In genomic region chr15:77851696-77852095, GRCh38 we compare ENCODE assay signal across 19 cellular contexts.
DNase-seq lines count a peak whose midpoint lies in the region; ATAC-seq, FAIRE-seq and TF ChIP-seq lines count a peak whose summit lies in the region.
"Had no signal": no experiment of that assay in that cellular context is flagged by ENCODE, and none has a peak within 500 bp of the region (broad histone marks: within the 10 kb centered on the region; RNA-seq: fewer than 3 reads in every experiment).

No MANE protein-coding gene starts in this region.

- CTCF ChIA-PET in A549 (lab: Yijun Ruan, JAX) = interaction anchor here (0.8 to 2.2 kb wide), 5 partner anchors 19 to 309 kb away, joined by 3 to 8 read pairs (median 6); no protein-coding TSS in a partner anchor

- no peak overlapping the region for H3K27ac ChIP-seq in A549
- peak overlapping the region; percentile 50 for H3K27ac ChIP-seq in OCI-LY3 (ENCODE audit: low read length)
- H3K27ac ChIP-seq in brain microvascular endothelial cell = no peak overlapping the region
- H3K27ac ChIP-seq: foreskin keratinocyte, neutrophil had no signal

- H3K4me2 ChIP-seq in A549 (no peak overlapping the region), OCI-LY3 (ENCODE audit: low read length) (peak overlapping the region; percentile 70)

- peaks cover 23% of the 10 kb centered on the region for H3K9me3 ChIP-seq in A549
- H3K9me3 ChIP-seq in OCI-LY3 (ENCODE audit: insufficient read depth, low read length) = peaks cover 16% of the 10 kb centered on the region
- H3K9me3 ChIP-seq: Caco-2, neutrophil had no signal

- TF ChIP-seq EP300 in A549 (IDR thresholded peaks at IDR 0.05) = no peak

- TF ChIP-seq POLR2A in A549 (IDR thresholded peaks at IDR 0.05; ENCODE audit: low read length) = no peak

- H3K4me1 ChIP-seq in A549 = no peaks in the 10 kb centered on the region
- peaks cover 27% of the 10 kb centered on the region for H3K4me1 ChIP-seq in OCI-LY3 (ENCODE audit: low read length)
- H3K4me1 ChIP-seq: foreskin keratinocyte had no signal

- in situ Hi-C loops in brain microvascular endothelial cell (cut with HindIII; ENCODE audit: low pct_ligation_motif_present, low sequenced_read_pairs) = no loop called here

- TF ChIP-seq RAD21 in A549 (conservative IDR thresholded peaks at IDR 0.05 in 1 of 2, IDR thresholded peaks at IDR 0.05 in 1 of 2) = no peak

- H3K36me3 ChIP-seq in OCI-LY3 (replicated peaks; ENCODE audit: low read depth, low read length) (peaks cover 13% of the 10 kb centered on the region), brain microvascular endothelial cell (replicated peaks) (no peaks in the 10 kb centered on the region)
- H3K36me3 ChIP-seq: neutrophil had no signal

- H3K27me3 ChIP-seq in OCI-LY3 (ENCODE audit: low read depth, low read length) (peaks cover 10% of the 10 kb centered on the region; the same call in 1 of the 2 replicates), brain microvascular endothelial cell (replicated peaks) (peaks cover 5% of the 10 kb centered on the region)

- peak; percentile 6 to 44; a peak in 3 of 6 replicates for ATAC-seq in A549
- ATAC-seq: left cardiac atrium; stimulated activated memory B cell treated with anti-CD40 and anti-IgM and Interleukin-4, amounts not matched to agents 10 μg/mL and 1 μg/mL and 100 μg/mL, for 72 hours had no signal

- no peak for FAIRE-seq in A549 (lab: Jason Lieb, UNC)
- FAIRE-seq: H54 had no signal

- DNase-seq in A549 (ENCODE audit: low read depth in 1 of 2, low spot score in 1 of 2) = no peak
- peak; percentile 69 for DNase-seq in Daoy (ENCODE audit: low read depth)
- peak; percentile 85 for DNase-seq in left kidney (ENCODE audit: low read depth, low spot score)
- DNase-seq in brain microvascular endothelial cell = no peak
- DNase-seq in stimulated activated CD4-positive, alpha-beta T cell treated with anti-CD3 and anti-CD28 coated beads, Interleukin-4, amount 100 ng/mL, for 24 hours = no peak
- DNase-seq in AG20443 (ENCODE audit: low spot score) = no peak
- DNase-seq in SW 1271 (lab: John Stamatoyannopoulos, UW) = no peak
- DNase-seq: activated B cell treated with CpG ODN at 0.5 μM for 24 hours; activated T-cell treated with anti-CD3 and anti-CD28 coated beads, Interleukin-2, amount 50 U/mL, for 24 hours; Caco-2; dermis blood vessel endothelial cell; foreskin keratinocyte; IMR-90; left cardiac atrium; SIG-M5 had no signal

- H3K9ac ChIP-seq in OCI-LY3 (ENCODE audit: low read length) = peak overlapping the region; percentile 28; the same call in 1 of the 2 replicates

- H2AFZ ChIP-seq in OCI-LY3 (ENCODE audit: low read depth, low read length) = 0 out of 2 replicates have a peak overlapping the region, but pooled peaks have one; percentile 42

- no peak for TF ChIP-seq CTCF in A549 (IDR thresholded peaks at IDR 0.05)
- TF ChIP-seq CTCF in OCI-LY3 (IDR thresholded peaks at IDR 0.05; ENCODE audit: low read depth, low read length) = peak; percentile 8; the same call in 1 of the 2 replicates
- TF ChIP-seq CTCF in brain microvascular endothelial cell (IDR thresholded peaks at IDR 0.05; ENCODE audit: low read depth, low read length, missing control alignments) = no peak

- H3K4me3 ChIP-seq in A549 (no peak overlapping the region), OCI-LY3 (ENCODE audit: low read length) (peak overlapping the region; percentile 33), brain microvascular endothelial cell (ENCODE audit: low read depth, low read length) (no peak overlapping the region)

- no peaks in the 10 kb centered on the region for H3K79me2 ChIP-seq in OCI-LY3 (ENCODE audit: low read length)

- H4K20me1 ChIP-seq in OCI-LY3 (ENCODE audit: insufficient read depth, low read length) = no peaks in the 10 kb centered on the region

- WGBS in A549 (ENCODE audit: missing lambda C conversion rate) = 28% methylated on average over 6 of the region's 6 CpGs

- POLR2A ChIA-PET in A549 (lab: Yijun Ruan, JAX) = no interaction called here

TF ChIP-seq in A549, 52 proteins besides CTCF, POLR2A, EP300 and RAD21:
- no peak for TF ChIP-seq CBX2 (IDR thresholded peaks at IDR 0.05; ENCODE audit: borderline replicate concordance, low read depth)
- no peak for TF ChIP-seq MYC (IDR thresholded peaks at IDR 0.05; ENCODE audit: borderline replicate concordance, low read length)
- TF ChIP-seq CBX8 (IDR thresholded peaks at IDR 0.05) = no peak
- no peak for TF ChIP-seq EHF (CRISPR knock-in tag; IDR thresholded peaks at IDR 0.05)
- no peak for TF ChIP-seq ELK1 (IDR thresholded peaks at IDR 0.05; ENCODE audit: low read depth, low read length)
- TF ChIP-seq RFX5 (IDR thresholded peaks at IDR 0.05) = no peak
- TF ChIP-seq BHLHE40 (IDR thresholded peaks at IDR 0.05; ENCODE audit: low read depth, low read length) = no peak
- no peak for TF ChIP-seq CHD4 (IDR thresholded peaks at IDR 0.05; ENCODE audit: borderline replicate concordance)
TF ChIP-seq in A549: peak in this region for 0.

Comparison
In these comparisons a context has a peak if more than half of its experiments do, and no peak if none do; other contexts are left out.
1. DNase-seq: peak in Daoy (single experiment) and left kidney (single experiment); none in A549 (0 of 2), brain microvascular endothelial cell (single experiment), stimulated activated CD4-positive, alpha-beta T cell treated with anti-CD3 and anti-CD28 coated beads, Interleukin-4, amount 100 ng/mL, for 24 hours (single experiment), AG20443 (single experiment) and SW 1271 (0 of 2).